Comparison of ENCODE assay signal across 22 cellular contexts in genomic region chr4:139907001-139907809, GRCh38.
DNase-seq lines count a peak whose midpoint lies in the region; ATAC-seq and TF ChIP-seq lines count a peak whose summit lies in the region.
"Had no signal": no experiment of that assay in that cellular context is flagged by ENCODE, and none has a peak within 500 bp of the region (broad histone marks: within the 10 kb centered on the region; RNA-seq: fewer than 3 reads in every experiment).

No MANE protein-coding gene starts in this region.

- no peaks in the 10 kb centered on the region for H3K36me3 ChIP-seq in SK-N-SH (replicated peaks in 1 of 2; ENCODE audit: control insufficient read depth in 1 of 2, insufficient read depth in 2 of 2, low read length in 1 of 2)
- H3K36me3 ChIP-seq in left lung: no peaks in the 10 kb centered on the region
- H3K36me3 ChIP-seq: ascending aorta, gastrocnemius medialis had no signal

- no peaks in the 10 kb centered on the region for H3K79me2 ChIP-seq in SK-N-SH (ENCODE audit: insufficient read depth)
- H3K79me2 ChIP-seq: parathyroid adenoma had no signal

- no peaks in the 10 kb centered on the region for H3K9me2 ChIP-seq in SK-N-SH

- TF ChIP-seq RAD21 in SK-N-SH (IDR thresholded peaks at IDR 0.05; ENCODE audit: low read length): no peak

- no peaks in the 10 kb centered on the region for H3K27me3 ChIP-seq in SK-N-SH (ENCODE audit: insufficient read depth)
- no peaks in the 10 kb centered on the region for H3K27me3 ChIP-seq in left lung
- H3K27me3 ChIP-seq: ascending aorta, gastrocnemius medialis had no signal

- no peaks in the 10 kb centered on the region for H4K20me1 ChIP-seq in SK-N-SH (ENCODE audit: insufficient read depth)

- no peaks in the 10 kb centered on the region for H3K9me3 ChIP-seq in SK-N-SH
- H3K9me3 ChIP-seq in left lung: no peaks in the 10 kb centered on the region
- H3K9me3 ChIP-seq: ascending aorta, gastrocnemius medialis had no signal

- POLR2A ChIA-PET in SK-N-SH (lab: Yijun Ruan, JAX): no interaction called here

- H3K4me3 ChIP-seq in SK-N-SH (ENCODE audit: low read depth in 2 of 2, low read length in 1 of 2) (no peak overlapping the region), left lung (no peak overlapping the region), foreskin fibroblast (ENCODE audit: low read depth in 1 of 2, low read length in 2 of 2) (no peak overlapping the region)
- H3K4me3 ChIP-seq: ascending aorta, gastrocnemius medialis, GM23338, smooth muscle cell had no signal

- DNase-seq in SK-N-SH: no peak
- no peak for DNase-seq in left lung
- DNase-seq in GDM1 (lab: John Stamatoyannopoulos, UW): no peak
- DNase-seq in foreskin fibroblast: no peak
- DNase-seq: activated CD4-positive, alpha-beta T cell treated with anti-CD3 and anti-CD28 coated beads, Interleukin-2, amount 10 ng/mL, durations not matched to agents 24 days and 14 days; activated CD8-positive, alpha-beta memory T cell treated with anti-CD3 and anti-CD28 coated beads, Interleukin-2, amount 50 U/mL, for 4 hours; activated gamma-delta T cell treated with Interleukin-2 at 50 U/mL for 16 hours; CD8-positive, alpha-beta memory T cell; EL; gastrocnemius medialis; mammary epithelial cell; naive B cell; NCI-H146; NCI-H345 had no signal

- no peaks in the 10 kb centered on the region for H3F3A ChIP-seq in SK-N-SH (replicated peaks; ENCODE audit: insufficient read depth)

- H3K9ac ChIP-seq in SK-N-SH: no peak overlapping the region
- H3K9ac ChIP-seq: parathyroid adenoma had no signal

- peak in 1 of 2 experiments; percentile 69; a peak in 1 of 4 replicates for TF ChIP-seq EP300 in SK-N-SH (IDR thresholded peaks at IDR 0.05; ENCODE audit: borderline replicate concordance in 1 of 2, low read depth in 1 of 2, low read length in 1 of 2)

- H3K27ac ChIP-seq in SK-N-SH (ENCODE audit: low read depth in 2 of 2, low read length in 1 of 2): peak overlapping the region in 1 of 2 experiments; percentile 85; a peak in 2 of 4 replicates
- H3K27ac ChIP-seq in left lung: peak overlapping the region in 1 of 2 donors; percentile 16
- H3K27ac ChIP-seq: ascending aorta, gastrocnemius medialis, parathyroid adenoma had no signal

- no peak for TF ChIP-seq CTCF in SK-N-SH (IDR thresholded peaks at IDR 0.05)
- no peak for TF ChIP-seq CTCF in left lung (IDR thresholded peaks at IDR 0.05)
- TF ChIP-seq CTCF in foreskin fibroblast (IDR thresholded peaks at IDR 0.05; ENCODE audit: low read depth, low read length): no peak

- CTCF ChIA-PET in SK-N-SH (lab: Yijun Ruan, JAX): interaction anchor here (1.2 to 1.5 kb wide), 2 partner anchors 12 to 15 kb away, joined by 3 to 5 read pairs; no protein-coding TSS in a partner anchor

- H3K4me2 ChIP-seq in SK-N-SH: no peak overlapping the region
- H3K4me2 ChIP-seq: GM23338, smooth muscle cell had no signal

- H3K4me1 ChIP-seq in SK-N-SH (ENCODE audit: control insufficient read depth in 1 of 2, insufficient read depth in 2 of 2, low read depth in 1 of 2, low read length in 1 of 2) (peaks cover 0 to 34% of the 10 kb centered on the region in 2 experiments; a peak in 3 of 4 replicates), left lung (peaks cover 4 to 18% of the 10 kb centered on the region in 2 donors)
- H3K4me1 ChIP-seq: parathyroid adenoma had no signal

- intact Hi-C loops in left lung (cut with DNase I): no loop called here

- ATAC-seq in GM18498 (IDR thresholded peaks at IDR 0.05; ENCODE audit: unreplicated experiment): peak; percentile 57
- peak; percentile 78 for ATAC-seq in HG02885 (IDR thresholded peaks at IDR 0.05; ENCODE audit: poor library complexity, unreplicated experiment)
- ATAC-seq in left lung: peak; percentile 56
- ATAC-seq in GM21737 (IDR thresholded peaks at IDR 0.05; ENCODE audit: unreplicated experiment): no peak
- ATAC-seq in HG03095 (IDR thresholded peaks at IDR 0.05; ENCODE audit: unreplicated experiment): no peak
- ATAC-seq: gastrocnemius medialis, GM23338 had no signal

- no peak overlapping the region for H2AFZ ChIP-seq in SK-N-SH (ENCODE audit: low read depth)
- H2AFZ ChIP-seq: GM23338, parathyroid adenoma had no signal

TF ChIP-seq in SK-N-SH, 30 proteins besides CTCF, POLR2A, EP300 and RAD21:
- TF ChIP-seq FOSL2 (IDR thresholded peaks at IDR 0.05; ENCODE audit: borderline replicate concordance, low read depth) (no peak), FOXM1 (IDR thresholded peaks at IDR 0.05; ENCODE audit: low read depth) (no peak), RCOR1 (IDR thresholded peaks at IDR 0.05; ENCODE audit: low read length) (peak; percentile 66; the same call in 1 of the 2 replicates), NFIC (IDR thresholded peaks at IDR 0.05; ENCODE audit: borderline replicate concordance) (no peak), CHD2 (IDR thresholded peaks at IDR 0.05; ENCODE audit: low read length, partially characterized antibody) (peak; percentile 14), RFX5 (IDR thresholded peaks at IDR 0.05; ENCODE audit: low read length) (no peak), EZH2phosphoT487 (IDR thresholded peaks at IDR 0.05; ENCODE audit: borderline replicate concordance, low read depth) (no peak), MXI1 (IDR thresholded peaks at IDR 0.05; ENCODE audit: low read depth, low read length) (peak; percentile 55; the same call in 1 of the 2 replicates), IRF3 (IDR thresholded peaks at IDR 0.05; ENCODE audit: low read depth, low read length) (no peak), NRF1 (IDR thresholded peaks at IDR 0.05; ENCODE audit: low read depth, low read length) (no peak), GATA2 (CRISPR knock-in tag; IDR thresholded peaks at IDR 0.05) (0 out of 2 replicates have a peak, but pooled peaks have one; percentile 14), TCF12 (IDR thresholded peaks at IDR 0.05) (no peak), JUND (IDR thresholded peaks at IDR 0.05) (no peak), FOXJ3 (CRISPR knock-in tag; IDR thresholded peaks at IDR 0.05) (no peak)

Comparison
In these comparisons a context has a peak if more than half of its experiments do, and no peak if none do; other contexts are left out.
1. ATAC-seq: peak in GM18498 (single experiment), HG02885 (single experiment) and left lung (single experiment); none in GM21737 (single experiment) and HG03095 (single experiment).